Comparison of ENCODE assay signal across 20 cellular contexts in the genomic region with DNA sequence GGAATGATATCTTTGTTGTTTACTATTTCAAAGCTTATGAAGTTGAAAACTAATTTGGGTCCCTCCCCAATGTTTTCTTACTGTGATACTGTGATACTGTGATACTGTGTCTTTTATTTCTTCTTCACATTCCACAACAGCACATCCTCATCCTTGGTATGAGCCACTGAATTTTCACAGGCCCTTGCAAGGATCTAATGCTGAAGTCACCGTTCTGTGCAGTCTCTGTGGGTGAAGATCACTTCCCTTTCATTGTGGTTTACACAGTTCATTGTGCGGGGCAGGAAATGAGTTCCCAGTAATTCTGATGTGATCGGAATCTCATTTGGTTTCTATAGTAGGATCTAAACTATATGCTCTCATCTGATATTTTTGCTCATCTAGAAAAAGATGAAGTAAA. TPM values are rescaled to one million over a fixed set of nuclear protein-coding genes. Genes with fewer than 3 reads are reported as not detected.
A peak's percentile ranks its signal among the peaks of the same experiment; 100 is the strongest.
DNase-seq lines count a peak whose midpoint lies in the region; ATAC-seq and TF ChIP-seq lines count a peak whose summit lies in the region.
"Had no signal": no experiment of that assay in that cellular context is flagged by ENCODE, and none has a peak within 500 bp of the region (broad histone marks: within the 10 kb centered on the region; RNA-seq: fewer than 3 reads in every experiment).

No MANE protein-coding gene starts in this region.

- H3K4me3 Mint-ChIP-seq in T-helper 2 cell treated with Interferon-gamma antibody and Interleukin-4, amounts not matched to agents 5 μg/mL and 100 μg/mL, for 36 hours: no peak overlapping the region
- H3K4me3 Mint-ChIP-seq in activated naive CD8-positive, alpha-beta T cell treated with anti-CD3 and anti-CD28 coated beads, Interleukin-2, amount 50 U/mL, for 24 hours: no peak overlapping the region
- H3K4me3 Mint-ChIP-seq: naive B cell; stimulated activated naive CD8-positive, alpha-beta T cell treated with anti-CD3 and anti-CD28 coated beads, Interleukin-15, Interleukin-2, amounts not matched to agents 100 ng/mL and 50 ng/mL, for 24 hours had no signal

- peaks cover 11% of the 10 kb centered on the region for H3K4me1 Mint-ChIP-seq in T-helper 2 cell treated with Interferon-gamma antibody and Interleukin-4, amounts not matched to agents 5 μg/mL and 100 μg/mL, for 36 hours (ENCODE audit: low read depth)
- H3K4me1 Mint-ChIP-seq in activated naive CD8-positive, alpha-beta T cell treated with anti-CD3 and anti-CD28 coated beads, Interleukin-2, amount 50 U/mL, for 24 hours: peaks cover 30% of the 10 kb centered on the region
- H3K4me1 Mint-ChIP-seq: naive B cell had no signal

- no peak overlapping the region for H3K4me3 ChIP-seq in OCI-LY3 (ENCODE audit: low read length)
- H3K4me3 ChIP-seq in esophagus muscularis mucosa: no peak overlapping the region
- no peak overlapping the region for H3K4me3 ChIP-seq in upper lobe of right lung
- no peak overlapping the region for H3K4me3 ChIP-seq in MM.1S (ENCODE audit: low read length)
- H3K4me3 ChIP-seq: gastroesophageal sphincter, lower lobe of right lung, MG63 had no signal

- H3K79me2 ChIP-seq in OCI-LY3 (ENCODE audit: low read length): no peaks in the 10 kb centered on the region
- no peaks in the 10 kb centered on the region for H3K79me2 ChIP-seq in MM.1S (ENCODE audit: low read length)

- no peaks in the 10 kb centered on the region for H3K36me3 Mint-ChIP-seq in T-helper 2 cell treated with Interferon-gamma antibody and Interleukin-4, amounts not matched to agents 5 μg/mL and 100 μg/mL, for 36 hours (ENCODE audit: low read depth)
- H3K36me3 Mint-ChIP-seq in activated naive CD8-positive, alpha-beta T cell treated with anti-CD3 and anti-CD28 coated beads, Interleukin-2, amount 50 U/mL, for 24 hours (ENCODE audit: low read depth): peaks cover 11% of the 10 kb centered on the region

- no peaks in the 10 kb centered on the region for H3K9me3 Mint-ChIP-seq in T-helper 2 cell treated with Interferon-gamma antibody and Interleukin-4, amounts not matched to agents 5 μg/mL and 100 μg/mL, for 36 hours
- H3K9me3 Mint-ChIP-seq in activated naive CD8-positive, alpha-beta T cell treated with anti-CD3 and anti-CD28 coated beads, Interleukin-2, amount 50 U/mL, for 24 hours: peaks cover 15% of the 10 kb centered on the region
- H3K9me3 Mint-ChIP-seq: naive B cell; stimulated activated naive CD8-positive, alpha-beta T cell treated with anti-CD3 and anti-CD28 coated beads, Interleukin-15, Interleukin-2, amounts not matched to agents 100 ng/mL and 50 ng/mL, for 24 hours had no signal

- H3K27me3 ChIP-seq in OCI-LY3 (ENCODE audit: low read depth, low read length) (no peaks in the 10 kb centered on the region), esophagus muscularis mucosa (no peaks in the 10 kb centered on the region), upper lobe of right lung (no peaks in the 10 kb centered on the region), MM.1S (replicated peaks; ENCODE audit: insufficient read depth, low read length) (no peaks in the 10 kb centered on the region)
- H3K27me3 ChIP-seq: gastroesophageal sphincter, MG63 had no signal

- TF ChIP-seq POLR2A in esophagus muscularis mucosa (IDR thresholded peaks at IDR 0.05; ENCODE audit: low read depth): no peak

- H4K20me1 ChIP-seq in OCI-LY3 (ENCODE audit: insufficient read depth, low read length): no peaks in the 10 kb centered on the region
- no peaks in the 10 kb centered on the region for H4K20me1 ChIP-seq in MM.1S (ENCODE audit: insufficient read depth, low read length)

- H3K36me3 ChIP-seq in OCI-LY3 (replicated peaks; ENCODE audit: low read depth, low read length): no peaks in the 10 kb centered on the region
- no peaks in the 10 kb centered on the region for H3K36me3 ChIP-seq in esophagus muscularis mucosa
- H3K36me3 ChIP-seq in upper lobe of right lung: no peaks in the 10 kb centered on the region
- no peaks in the 10 kb centered on the region for H3K36me3 ChIP-seq in MM.1S (replicated peaks; ENCODE audit: insufficient read depth, low read length)
- H3K36me3 ChIP-seq: gastroesophageal sphincter, lower lobe of right lung, MG63 had no signal

- no peak overlapping the region for H3K27ac Mint-ChIP-seq in T-helper 2 cell treated with Interferon-gamma antibody and Interleukin-4, amounts not matched to agents 5 μg/mL and 100 μg/mL, for 36 hours
- H3K27ac Mint-ChIP-seq in activated naive CD8-positive, alpha-beta T cell treated with anti-CD3 and anti-CD28 coated beads, Interleukin-2, amount 50 U/mL, for 24 hours: no peak overlapping the region
- H3K27ac Mint-ChIP-seq: stimulated activated naive CD8-positive, alpha-beta T cell treated with anti-CD3 and anti-CD28 coated beads, Interleukin-15, Interleukin-2, amounts not matched to agents 100 ng/mL and 50 ng/mL, for 24 hours had no signal

- no peaks in the 10 kb centered on the region for H3K27me3 Mint-ChIP-seq in T-helper 2 cell treated with Interferon-gamma antibody and Interleukin-4, amounts not matched to agents 5 μg/mL and 100 μg/mL, for 36 hours (ENCODE audit: low read depth)
- no peaks in the 10 kb centered on the region for H3K27me3 Mint-ChIP-seq in activated naive CD8-positive, alpha-beta T cell treated with anti-CD3 and anti-CD28 coated beads, Interleukin-2, amount 50 U/mL, for 24 hours
- H3K27me3 Mint-ChIP-seq: stimulated activated naive CD8-positive, alpha-beta T cell treated with anti-CD3 and anti-CD28 coated beads, Interleukin-15, Interleukin-2, amounts not matched to agents 100 ng/mL and 50 ng/mL, for 24 hours had no signal

- no peak for TF ChIP-seq EP300 in esophagus muscularis mucosa (IDR thresholded peaks at IDR 0.05)

- TF ChIP-seq CTCF in OCI-LY3 (IDR thresholded peaks at IDR 0.05; ENCODE audit: low read depth, low read length): no peak
- TF ChIP-seq CTCF in esophagus muscularis mucosa (IDR thresholded peaks at IDR 0.05): no peak
- TF ChIP-seq CTCF in upper lobe of right lung (IDR thresholded peaks at IDR 0.05): no peak
- no peak for TF ChIP-seq CTCF in MM.1S (IDR thresholded peaks at IDR 0.05; ENCODE audit: low read length)

- H3F3A ChIP-seq in MM.1S (ENCODE audit: insufficient read depth, low read length): no peaks in the 10 kb centered on the region

- no peak overlapping the region for H2AFZ ChIP-seq in OCI-LY3 (ENCODE audit: low read depth, low read length)
- H2AFZ ChIP-seq in MM.1S (ENCODE audit: low read length): no peak overlapping the region

- intact Hi-C loops in esophagus muscularis mucosa (cut with DNase I) (no loop called here), upper lobe of right lung (cut with DNase I) (no loop called here)

- H3K9ac ChIP-seq in OCI-LY3 (ENCODE audit: low read length) (no peak overlapping the region), MM.1S (ENCODE audit: low read length) (no peak overlapping the region)

- H3K4me2 ChIP-seq in OCI-LY3 (ENCODE audit: low read length) (0 out of 2 replicates have a peak overlapping the region, but pooled peaks have one; percentile 1), MM.1S (ENCODE audit: low read depth, low read length) (no peak overlapping the region)

- ATAC-seq in upper lobe of right lung (peak; percentile 46), GM21528 (IDR thresholded peaks at IDR 0.05; ENCODE audit: low FRiP score, unreplicated experiment) (no peak)
- no peak for ATAC-seq in activated naive CD8-positive, alpha-beta T cell treated with anti-CD3 and anti-CD28 coated beads, Interleukin-2, amount 50 U/mL, for 24 hours
- ATAC-seq: gastroesophageal sphincter, HCT116, lower lobe of right lung, Panc1 had no signal

- DNase-seq in T-helper 2 cell treated with Interferon-gamma antibody and Interleukin-4, amounts not matched to agents 5 μg/mL and 100 μg/mL, for 36 hours (ENCODE audit: low spot score): peak; percentile 16
- DNase-seq in T-helper 2 cell (no peak), esophagus muscularis mucosa (ENCODE audit: extremely low spot score) (peak; percentile 31), upper lobe of right lung (no peak), MM.1S (no peak)
- DNase-seq in activated naive CD8-positive, alpha-beta T cell treated with anti-CD3 and anti-CD28 coated beads, Interleukin-2, amount 50 U/mL, for 24 hours: no peak
- DNase-seq: amniotic stem cell; GDM1; lower lobe of right lung; MG63; naive B cell; NCI-H2029; NCI-H526 treated with DMSO at 0.1 percent for 48 hours; stimulated activated CD4-positive, alpha-beta T cell treated with anti-CD3 and anti-CD28 coated beads, Interleukin-15, amount 100 ng/mL, for 24 hours had no signal

- H3K9me2 ChIP-seq in MM.1S (replicated peaks; ENCODE audit: insufficient read depth, low read length): no peaks in the 10 kb centered on the region

- no peaks in the 10 kb centered on the region for H3K9me3 ChIP-seq in OCI-LY3 (ENCODE audit: insufficient read depth, low read length)
- no peaks in the 10 kb centered on the region for H3K9me3 ChIP-seq in esophagus muscularis mucosa
- no peaks in the 10 kb centered on the region for H3K9me3 ChIP-seq in upper lobe of right lung
- H3K9me3 ChIP-seq in MM.1S (replicated peaks; ENCODE audit: insufficient read depth, low read length): no peaks in the 10 kb centered on the region
- H3K9me3 ChIP-seq: gastroesophageal sphincter, lower lobe of right lung, MG63 had no signal

- WGBS in esophagus muscularis mucosa: 66% methylated on average over 3 of the region's 3 CpGs

- H3K27ac ChIP-seq in OCI-LY3 (ENCODE audit: low read length) (no peak overlapping the region), esophagus muscularis mucosa (replicated peaks in 1 of 4) (no peak overlapping the region), upper lobe of right lung (no peak overlapping the region), MM.1S (ENCODE audit: low read length) (no peak overlapping the region)
- H3K27ac ChIP-seq: lower lobe of right lung had no signal

- peaks cover 6% of the 10 kb centered on the region for H3K4me1 ChIP-seq in OCI-LY3 (ENCODE audit: low read length)
- peaks cover 0 to 54% (median 53%) of the 10 kb centered on the region in 4 donors for H3K4me1 ChIP-seq in esophagus muscularis mucosa
- peaks cover 4% of the 10 kb centered on the region for H3K4me1 ChIP-seq in upper lobe of right lung
- H3K4me1 ChIP-seq in MM.1S (ENCODE audit: low read length): no peaks in the 10 kb centered on the region
- H3K4me1 ChIP-seq: lower lobe of right lung had no signal

RNA-seq across cellular contexts. Expression of gene PAXBP1, which starts 32.1 kb away (rescaled TPM):
- total RNA-seq in esophagus muscularis mucosa (10 to 100 TPM; 21.4 to 40.3 (median 24.5) TPM), upper lobe of right lung (34.0 TPM)

Comparison
In these comparisons a context has a peak if more than half of its experiments do, and no peak if none do; other contexts are left out.
1. DNase-seq: peak in T-helper 2 cell treated with Interferon-gamma antibody and Interleukin-4, amounts not matched to agents 5 μg/mL and 100 μg/mL, for 36 hours (single experiment) and esophagus muscularis mucosa (single experiment); none in T-helper 2 cell (0 of 5), upper lobe of right lung (single experiment), MM.1S (single experiment) and activated naive CD8-positive, alpha-beta T cell treated with anti-CD3 and anti-CD28 coated beads, Interleukin-2, amount 50 U/mL, for 24 hours (single experiment).